17 cellular contexts compared by ENCODE assay signal in genomic region chr15:90294601-90295269, GRCh38. TPM values are rescaled to one million over a fixed set of nuclear protein-coding genes. Genes with fewer than 3 reads are reported as not detected.
A peak's percentile ranks its signal among the peaks of the same experiment; 100 is the strongest.
DNase-seq lines count a peak whose midpoint lies in the region; ATAC-seq and TF ChIP-seq lines count a peak whose summit lies in the region.
"Had no signal": no experiment of that assay in that cellular context is flagged by ENCODE, and none has a peak within 500 bp of the region (broad histone marks: within the 10 kb centered on the region; RNA-seq: fewer than 3 reads in every experiment).

No MANE protein-coding gene starts in this region.

- H3K9me3 ChIP-seq in right cardiac atrium (ENCODE audit: control insufficient read depth, low read length): no peaks in the 10 kb centered on the region
- no peaks in the 10 kb centered on the region for H3K9me3 ChIP-seq in endodermal cell (ENCODE audit: control insufficient read depth, low read length)
- no peaks in the 10 kb centered on the region for H3K9me3 ChIP-seq in aorta (ENCODE audit: control insufficient read depth, low read length)
- H3K9me3 ChIP-seq: upper lobe of right lung had no signal

- H3K36me3 Mint-ChIP-seq in endodermal cell (ENCODE audit: low read depth) (no peaks in the 10 kb centered on the region), mesothelial cell of epicardium (no peaks in the 10 kb centered on the region)
- no peaks in the 10 kb centered on the region for H3K36me3 Mint-ChIP-seq in activated T-cell treated with anti-CD3 and anti-CD28 coated beads, Interleukin-2, amount 50 U/mL, for 4 hours (ENCODE audit: insufficient read depth)
- H3K36me3 Mint-ChIP-seq: activated naive CD8-positive, alpha-beta T cell had no signal

- H3K4me1 ChIP-seq in right cardiac atrium (ENCODE audit: control insufficient read depth, insufficient read depth, low read length): peaks cover 3% of the 10 kb centered on the region
- H3K4me1 ChIP-seq in endodermal cell (ENCODE audit: control insufficient read depth, insufficient read depth, low read length): no peaks in the 10 kb centered on the region
- H3K4me1 ChIP-seq in aorta (ENCODE audit: control insufficient read depth in 1 of 2, insufficient read depth in 2 of 2, low read length in 2 of 2): no peaks in the 10 kb centered on the region
- H3K4me1 ChIP-seq: upper lobe of right lung had no signal

- H3K4me1 Mint-ChIP-seq in endodermal cell (peaks cover 9% of the 10 kb centered on the region), mesothelial cell of epicardium (peaks cover 8% of the 10 kb centered on the region)
- peaks cover 5% of the 10 kb centered on the region for H3K4me1 Mint-ChIP-seq in activated T-cell treated with anti-CD3 and anti-CD28 coated beads, Interleukin-2, amount 50 U/mL, for 4 hours (ENCODE audit: low read depth)

- no peak overlapping the region for H3K9ac ChIP-seq in endodermal cell (ENCODE audit: extremely low read depth, low read length, poor library complexity, severe bottlenecking)

- ATAC-seq in right cardiac atrium: peak; percentile 31 to 42
- ATAC-seq in left ventricle myocardium superior: no peak
- ATAC-seq in aorta (ENCODE audit: low FRiP score): peak; percentile 76
- ATAC-seq in activated T-cell treated with anti-CD3 and anti-CD28 coated beads, Interleukin-2, amount 50 U/mL, for 4 hours: no peak
- ATAC-seq: activated CD4-positive, CD25-positive, alpha-beta regulatory T cell treated with anti-CD3 and anti-CD28 coated beads, Interleukin-2, amount 50 U/mL, for 24 hours; upper lobe of right lung had no signal

- H3K4me3 Mint-ChIP-seq in endodermal cell (no peak overlapping the region), mesothelial cell of epicardium (no peak overlapping the region)
- no peak overlapping the region for H3K4me3 Mint-ChIP-seq in activated T-cell treated with anti-CD3 and anti-CD28 coated beads, Interleukin-2, amount 50 U/mL, for 4 hours
- H3K4me3 Mint-ChIP-seq: activated naive CD8-positive, alpha-beta T cell had no signal

- H3K27ac Mint-ChIP-seq in endodermal cell (no peak overlapping the region), mesothelial cell of epicardium (no peak overlapping the region)
- H3K27ac Mint-ChIP-seq: activated naive CD8-positive, alpha-beta T cell had no signal

- 60% methylated on average over 16 of the region's 16 CpGs for WGBS in right cardiac atrium
- 76 to 79% methylated on average over 8 to 16 of the region's 16 CpGs for WGBS in endodermal cell (ENCODE audit: insufficient coverage in 1 of 2, insufficient read length in 1 of 2), 2 experiments
- WGBS in aorta, 2 donors: 49 to 58% methylated on average over 16 of the region's 16 CpGs

- H3K27me3 Mint-ChIP-seq in endodermal cell (ENCODE audit: insufficient read depth) (no peaks in the 10 kb centered on the region), mesothelial cell of epicardium (ENCODE audit: low read depth) (no peaks in the 10 kb centered on the region)
- H3K27me3 Mint-ChIP-seq in activated T-cell treated with anti-CD3 and anti-CD28 coated beads, Interleukin-2, amount 50 U/mL, for 4 hours (ENCODE audit: low read depth): peaks cover 7% of the 10 kb centered on the region
- H3K27me3 Mint-ChIP-seq: activated naive CD8-positive, alpha-beta T cell had no signal

- intact Hi-C loops in right cardiac atrium (cut with DNase I): no loop called here
- intact Hi-C loops in left ventricle myocardium superior (cut with micrococcal nuclease): no loop called here
- intact Hi-C loops in aorta (cut with DNase I): no loop called here

- in situ Hi-C loops in SK-MEL-5 (cut with HindIII; ENCODE audit: low pct_unique_long_range_greater_than_20kb, low sequenced_read_pairs): no loop called here

- no peaks in the 10 kb centered on the region for H3K27me3 ChIP-seq in right cardiac atrium (ENCODE audit: control insufficient read depth, insufficient read depth)
- H3K27me3 ChIP-seq in endodermal cell (ENCODE audit: control insufficient read depth, insufficient read depth, low read length, poor library complexity, severe bottlenecking): no peaks in the 10 kb centered on the region
- no peaks in the 10 kb centered on the region for H3K27me3 ChIP-seq in aorta (ENCODE audit: control insufficient read depth in 1 of 2, insufficient read depth in 2 of 2, low read length in 1 of 2)
- H3K27me3 ChIP-seq: upper lobe of right lung had no signal

- H3K9me3 Mint-ChIP-seq in endodermal cell (no peaks in the 10 kb centered on the region), mesothelial cell of epicardium (peaks cover 4% of the 10 kb centered on the region)
- H3K9me3 Mint-ChIP-seq in activated T-cell treated with anti-CD3 and anti-CD28 coated beads, Interleukin-2, amount 50 U/mL, for 4 hours: no peaks in the 10 kb centered on the region

- no peak overlapping the region for H3K4me3 ChIP-seq in right cardiac atrium (ENCODE audit: low read length)
- H3K4me3 ChIP-seq in endodermal cell (ENCODE audit: low read length): no peak overlapping the region
- H3K4me3 ChIP-seq in aorta (ENCODE audit: low read length in 2 of 2): no peak overlapping the region
- H3K4me3 ChIP-seq: upper lobe of right lung had no signal

- no peak overlapping the region for H3K27ac ChIP-seq in right cardiac atrium (ENCODE audit: low read length)
- H3K27ac ChIP-seq in endodermal cell (ENCODE audit: low read depth, low read length): no peak overlapping the region
- H3K27ac ChIP-seq in aorta (ENCODE audit: low read depth in 1 of 2, low read length in 2 of 2): no peak overlapping the region
- H3K27ac ChIP-seq: upper lobe of right lung had no signal

- TF ChIP-seq CTCF in endodermal cell (conservative IDR thresholded peaks at IDR 0.05): peak; percentile 55
- no peak for TF ChIP-seq CTCF in mesothelial cell of epicardium (IDR thresholded peaks at IDR 0.05; ENCODE audit: unreplicated experiment)

- H3K36me3 ChIP-seq in endodermal cell (ENCODE audit: control insufficient read depth, insufficient read depth, low read length): no peaks in the 10 kb centered on the region
- no peaks in the 10 kb centered on the region for H3K36me3 ChIP-seq in aorta (ENCODE audit: control insufficient read depth in 1 of 2, insufficient read depth in 2 of 2, low read length in 1 of 2)
- H3K36me3 ChIP-seq: upper lobe of right lung had no signal

- no peak for DNase-seq in right cardiac atrium
- DNase-seq in left ventricle myocardium superior: no peak
- peak; percentile 22 for DNase-seq in SK-MEL-5 (ENCODE audit: low read depth, low spot score)
- peak; percentile 66 for DNase-seq in endodermal cell
- DNase-seq in aorta: no peak
- no peak for DNase-seq in cerebellar nuclear complex (lab: John Stamatoyannopoulos, UW)
- no peak for DNase-seq in activated T-cell treated with anti-CD3 and anti-CD28 coated beads, Interleukin-2, amount 50 U/mL, for 4 hours
- no peak for DNase-seq in mesothelial cell of epicardium (ENCODE audit: low spot score in 2 of 2, unreplicated experiment in 2 of 2)
- DNase-seq: central memory CD4-positive, alpha-beta T cell; mesenchymal stem cell; NCI-H446 treated with DMSO at 0.1 percent for 48 hours; T-helper 1 cell; upper lobe of right lung had no signal

RNA-seq across cellular contexts. Expression of gene NGRN, which starts 29.3 kb away (rescaled TPM):
- 100 to 1,000 TPM; 135 to 159 (median 154) TPM for total RNA-seq in right cardiac atrium
- 163 TPM for polyA plus RNA-seq in right cardiac atrium
- 117 TPM for total RNA-seq in left ventricle myocardium superior
- total RNA-seq in SK-MEL-5 (2014; rRNA removed; shearing (Covaris generic)): 88.4 and 99.6 TPM in 2 replicates
- polyA plus RNA-seq in SK-MEL-5 (2015; cell fraction: cytosol; rRNA removed): 65.1 and 69.2 TPM in 2 replicates
- 28.8 and 29.4 TPM in 2 replicates for polyA plus RNA-seq in SK-MEL-5 (2015; cell fraction: nucleus; rRNA removed)
- total RNA-seq in endodermal cell: 100 to 1,000 TPM in 1 of 2 donors, 10 to 100 TPM in 1; 89.3 to 103 TPM
- polyA plus RNA-seq in endodermal cell (2013, experiment 1 of 2): 100 TPM
- 98.5 TPM for polyA plus RNA-seq in endodermal cell (2013, experiment 2 of 2)
- 10 to 100 TPM; 75.6 to 81.5 TPM for total RNA-seq in aorta
- polyA plus RNA-seq in aorta: 100 to 1,000 TPM in 1 of 2 donors, 10 to 100 TPM in 1; 87.9 to 120 TPM
- 10 to 100 TPM; 36.9 to 38.0 (median 37.1) TPM for total RNA-seq in activated T-cell treated with anti-CD3 and anti-CD28 coated beads, Interleukin-2, amount 50 U/mL, for 4 hours
- 91.9 to 93.4 TPM (median 92.8 TPM) in 3 replicates for total RNA-seq in mesothelial cell of epicardium

RNA-seq across cellular contexts. Expression of gene TTLL13, which starts 45.4 kb away (rescaled TPM):
- total RNA-seq in right cardiac atrium: under 1 TPM in 2 of 4 donors, not detected in 2; 0.24 to 0.54 TPM
- 0.72 TPM for polyA plus RNA-seq in right cardiac atrium
- total RNA-seq in left ventricle myocardium superior: 0.20 TPM
- total RNA-seq in SK-MEL-5 (2014; rRNA removed; shearing (Covaris generic)): 0.18 TPM in 1 of 2 replicates, not detected in the other
- polyA plus RNA-seq in SK-MEL-5 (2015; cell fraction: cytosol; rRNA removed): 0.14 and 0.19 TPM in 2 replicates
- polyA plus RNA-seq in SK-MEL-5 (2015; cell fraction: nucleus; rRNA removed): 0.28 TPM in 1 of 2 replicates, not detected in the other
- under 1 TPM; 0.15 to 0.46 TPM for total RNA-seq in endodermal cell
- polyA plus RNA-seq in endodermal cell (2013, experiment 1 of 2): 0.21 TPM
- not detected for polyA plus RNA-seq in endodermal cell (2013, experiment 2 of 2)
- not detected for total RNA-seq in aorta
- polyA plus RNA-seq in aorta: not detected
- under 1 TPM in 2 of 3 donors, not detected in 1; 0.19 to 0.95 TPM for total RNA-seq in activated T-cell treated with anti-CD3 and anti-CD28 coated beads, Interleukin-2, amount 50 U/mL, for 4 hours
- 0.33 to 0.77 TPM (median 0.47 TPM) in 3 replicates for total RNA-seq in mesothelial cell of epicardium
- total RNA-seq: glomerular endothelial cell, skeletal muscle tissue, upper lobe of right lung had no signal

RNA-seq across cellular contexts. Expression of gene ZNF774, which starts 57.3 kb away (rescaled TPM):
- total RNA-seq in right cardiac atrium (1 to 10 TPM; 3.1 to 6.4 (median 4.6) TPM), left ventricle myocardium superior (4.9 TPM), endodermal cell (1 to 10 TPM; 2.5 to 3.6 TPM), aorta (1 to 10 TPM; 6.1 to 7.4 TPM), mesothelial cell of epicardium (7.4 to 10.0 TPM (median 8.0 TPM) in 3 replicates)
- polyA plus RNA-seq in right cardiac atrium (2.0 TPM), aorta (1 to 10 TPM in 1 of 2 donors, under 1 TPM in 1; 0.50 to 2.6 TPM)
- 2.1 and 2.2 TPM in 2 replicates for total RNA-seq in SK-MEL-5 (2014; rRNA removed; shearing (Covaris generic))
- 0.96 and 2.8 TPM in 2 replicates for polyA plus RNA-seq in SK-MEL-5 (2015; cell fraction: cytosol; rRNA removed)
- polyA plus RNA-seq in SK-MEL-5 (2015; cell fraction: nucleus; rRNA removed): 1.6 and 2.8 TPM in 2 replicates
- 2.0 TPM for polyA plus RNA-seq in endodermal cell (2013, experiment 1 of 2)
- polyA plus RNA-seq in endodermal cell (2013, experiment 2 of 2): 2.5 TPM
- total RNA-seq in activated T-cell treated with anti-CD3 and anti-CD28 coated beads, Interleukin-2, amount 50 U/mL, for 4 hours: 1 to 10 TPM in 2 of 3 donors, under 1 TPM in 1; 0.46 to 1.2 (median 1.0) TPM

Comparison
In these comparisons a context has a peak if more than half of its experiments do, and no peak if none do; other contexts are left out.
1. ATAC-seq: peak in right cardiac atrium (2 of 2) and aorta (single experiment); none in left ventricle myocardium superior (single experiment) and activated T-cell treated with anti-CD3 and anti-CD28 coated beads, Interleukin-2, amount 50 U/mL, for 4 hours (0 of 2).
2. DNase-seq: peak in SK-MEL-5 (single experiment) and endodermal cell (single experiment); none in right cardiac atrium (0 of 3), left ventricle myocardium superior (single experiment), aorta (0 of 2), cerebellar nuclear complex (0 of 2), activated T-cell treated with anti-CD3 and anti-CD28 coated beads, Interleukin-2, amount 50 U/mL, for 4 hours (single experiment) and mesothelial cell of epicardium (0 of 2).